ENCODE assay signal across 16 cellular contexts in genomic region chr2:184527058-184527457, GRCh38.
A peak's percentile ranks its signal among the peaks of the same experiment; 100 is the strongest.
DNase-seq lines count a peak whose midpoint lies in the region; ATAC-seq, FAIRE-seq and TF ChIP-seq lines count a peak whose summit lies in the region.
"Had no signal": no experiment of that assay in that cellular context is flagged by ENCODE, and none has a peak within 500 bp of the region (broad histone marks: within the 10 kb centered on the region; RNA-seq: fewer than 3 reads in every experiment).

No MANE protein-coding gene starts in this region.

- intact Hi-C loops in HepG2 (cut with micrococcal nuclease; ENCODE audit: unreplicated experiment) = no loop called here
- intact Hi-C loops in right lobe of liver (cut with DNase I) = no loop called here
- intact Hi-C loops in CD8-positive, alpha-beta T cell (cut with DNase I, micrococcal nuclease) = no loop called here

- H3K4me3 ChIP-seq in HepG2 (replicated peaks in 1 of 3; ENCODE audit: insufficient read depth in 1 of 3, low read depth in 2 of 3, low read length in 3 of 3) (no peak overlapping the region), right lobe of liver (no peak overlapping the region), astrocyte of the spinal cord (ENCODE audit: low read depth, low read length) (no peak overlapping the region)
- H3K4me3 ChIP-seq in CD8-positive, alpha-beta T cell (ENCODE audit: low read depth, low read length) = no peak overlapping the region
- H3K4me3 ChIP-seq: SJCRH30 had no signal

- H3K27ac Mint-ChIP-seq in CD8-positive, alpha-beta T cell = no peak overlapping the region
- H3K27ac Mint-ChIP-seq: B cell; CD4-positive, alpha-beta memory T cell had no signal

- no TSS peak for BruUV-seq in HepG2 (replicated peaks; lab: Mats Ljungman, UMichigan)

- DNase-seq in HepG2 (ENCODE audit: low spot score) = no peak
- DNase-seq in right lobe of liver = no peak
- DNase-seq in NAMALWA (ENCODE audit: low spot score) = peak; percentile 20
- no peak for DNase-seq in astrocyte of the spinal cord (ENCODE audit: low read depth, low spot score)
- no peak for DNase-seq in activated CD4-positive, alpha-beta T cell treated with anti-CD3 and anti-CD28 coated beads for 48 hours
- no peak for DNase-seq in CD8-positive, alpha-beta T cell
- no peak for DNase-seq in stimulated activated CD4-positive, alpha-beta T cell treated with anti-CD3 and anti-CD28 coated beads, Interleukin-4, amount 100 ng/mL, for 1 hour
- DNase-seq: CD4-positive, alpha-beta memory T cell; NCI-H187 treated with DMSO at 0.1 percent for 48 hours; NCI-H2171; NCI-H446 treated with DMSO at 0.1 percent for 48 hours; NCI-H748 treated with DMSO at 0.1 percent for 48 hours; RPMI8226; SJCRH30 had no signal

- TF ChIP-seq POLR2A in HepG2 (IDR thresholded peaks at IDR 0.05; ENCODE audit: insufficient read depth in 1 of 2, low read depth in 2 of 2, low read length in 2 of 2) (no peak), right lobe of liver (IDR thresholded peaks at IDR 0.05) (no peak)

- no peak overlapping the region for H3K27ac ChIP-seq in HepG2 (ENCODE audit: extremely low read length, insufficient read depth, low read length)
- H3K27ac ChIP-seq in right lobe of liver = no peak overlapping the region
- H3K27ac ChIP-seq in CD8-positive, alpha-beta T cell (ENCODE audit: low read depth, low read length) = no peak overlapping the region
- H3K27ac ChIP-seq: SJCRH30 had no signal

- FAIRE-seq in HepG2 (lab: Jason Lieb, UNC) = peak; percentile 36
- FAIRE-seq: H54 had no signal

- H4K20me1 ChIP-seq in HepG2 (ENCODE audit: insufficient read depth, low read length) = no peaks in the 10 kb centered on the region

- H3K27me3 ChIP-seq in HepG2 (ENCODE audit: control insufficient read depth in 1 of 2, insufficient read depth in 2 of 2, low read length in 2 of 2) (no peaks in the 10 kb centered on the region), right lobe of liver (no peaks in the 10 kb centered on the region)
- no peaks in the 10 kb centered on the region for H3K27me3 ChIP-seq in CD8-positive, alpha-beta T cell (ENCODE audit: insufficient read depth, low read length)
- H3K27me3 ChIP-seq: SJCRH30 had no signal

- no peak for TF ChIP-seq RAD21 in HepG2 (CRISPR knock-in tag; IDR thresholded peaks at IDR 0.05)

- H3K79me2 ChIP-seq in HepG2 (ENCODE audit: insufficient read depth, low read length) = no peaks in the 10 kb centered on the region

- no peak overlapping the region for H2AFZ ChIP-seq in HepG2 (ENCODE audit: low read length)

- TF ChIP-seq CTCF in HepG2 (CRISPR knock-in tag; IDR thresholded peaks at IDR 0.05) (no peak), right lobe of liver (IDR thresholded peaks at IDR 0.05) (no peak), astrocyte of the spinal cord (IDR thresholded peaks at IDR 0.05; ENCODE audit: low read depth, low read length) (peak; percentile 6)
- no peak for TF ChIP-seq CTCF in CD8-positive, alpha-beta T cell (IDR thresholded peaks at IDR 0.05)

- in situ Hi-C loops in HepG2 (cut with HindIII; ENCODE audit: extremely low pct_ligation_motif_present, low pct_unique_long_range_greater_than_20kb) = no loop called here
- in situ Hi-C loops in astrocyte of the spinal cord (cut with HindIII; ENCODE audit: low sequenced_read_pairs) = no loop called here

- TF ChIP-seq EP300 in HepG2 (IDR thresholded peaks at IDR 0.05; ENCODE audit: low read depth in 2 of 2, low read length in 2 of 2) (no peak), HepG2 (CRISPR knock-in tag; IDR thresholded peaks at IDR 0.05; ENCODE audit: borderline replicate concordance) (no peak)

- no peak for ATAC-seq in HepG2
- ATAC-seq in right lobe of liver = no peak
- ATAC-seq in CD8-positive, alpha-beta T cell = no peak

- H3K36me3 ChIP-seq in HepG2 (replicated peaks in 1 of 2; ENCODE audit: control insufficient read depth in 1 of 2, insufficient read depth in 2 of 2, low read length in 2 of 2) (no peaks in the 10 kb centered on the region), right lobe of liver (no peaks in the 10 kb centered on the region)
- no peaks in the 10 kb centered on the region for H3K36me3 ChIP-seq in CD8-positive, alpha-beta T cell (ENCODE audit: insufficient read depth, low read length)
- H3K36me3 ChIP-seq: SJCRH30 had no signal

- H3K9ac ChIP-seq in HepG2 (ENCODE audit: insufficient read depth, low read depth, low read length) = no peak overlapping the region

- H3K9me3 Mint-ChIP-seq in CD8-positive, alpha-beta T cell = peaks cover 18% of the 10 kb centered on the region

- no peak overlapping the region for H3K4me3 Mint-ChIP-seq in CD8-positive, alpha-beta T cell
- H3K4me3 Mint-ChIP-seq: B cell; CD4-positive, alpha-beta memory T cell had no signal

- H3K36me3 Mint-ChIP-seq in CD8-positive, alpha-beta T cell = no peaks in the 10 kb centered on the region
- H3K36me3 Mint-ChIP-seq: CD4-positive, alpha-beta memory T cell had no signal

- H3K4me1 ChIP-seq in HepG2 (ENCODE audit: insufficient read depth, low read length) (no peaks in the 10 kb centered on the region), right lobe of liver (no peaks in the 10 kb centered on the region)
- H3K4me1 ChIP-seq in CD8-positive, alpha-beta T cell (ENCODE audit: insufficient read depth, low read length) = no peaks in the 10 kb centered on the region
- H3K4me1 ChIP-seq: SJCRH30 had no signal

- no peak overlapping the region for H3K4me2 ChIP-seq in HepG2 (ENCODE audit: low read depth, low read length)

- no peaks in the 10 kb centered on the region for H3K27me3 Mint-ChIP-seq in CD8-positive, alpha-beta T cell (ENCODE audit: low read depth)
- H3K27me3 Mint-ChIP-seq: B cell; CD4-positive, alpha-beta memory T cell had no signal

- H3K9me3 ChIP-seq in HepG2 (ENCODE audit: low read length) (peaks cover 27% of the 10 kb centered on the region), right lobe of liver (no peaks in the 10 kb centered on the region)
- H3K9me3 ChIP-seq in CD8-positive, alpha-beta T cell (ENCODE audit: low read length) = no peaks in the 10 kb centered on the region

- no peaks in the 10 kb centered on the region for H3K4me1 Mint-ChIP-seq in CD8-positive, alpha-beta T cell (ENCODE audit: low read depth)
- H3K4me1 Mint-ChIP-seq: B cell; CD4-positive, alpha-beta memory T cell had no signal

- POLR2A ChIA-PET in HepG2 (lab: Yijun Ruan, JAX) = no interaction called here
- POLR2A ChIA-PET in CD8-positive, alpha-beta T cell (lab: Charles Lee) = no interaction called here

- CTCF ChIA-PET in HepG2 (lab: Yijun Ruan, JAX; ENCODE audit: low intra/inter-chr PET ratio, low total read pairs) = no interaction called here
- CTCF ChIA-PET in CD8-positive, alpha-beta T cell (lab: Charles Lee) = no interaction called here

TF ChIP-seq in HepG2, 621 proteins besides CTCF, POLR2A, EP300 and RAD21:
- TF ChIP-seq RFXAP (CRISPR knock-in tag; IDR thresholded peaks at IDR 0.05; ENCODE audit: borderline replicate concordance) (no peak), TBP (CRISPR knock-in tag; IDR thresholded peaks at IDR 0.05) (no peak), SNAI1 (CRISPR knock-in tag; IDR thresholded peaks at IDR 0.05; ENCODE audit: borderline replicate concordance) (no peak), HMGXB4 (CRISPR knock-in tag; IDR thresholded peaks at IDR 0.05; ENCODE audit: borderline replicate concordance in 1 of 2, low read depth in 1 of 2) (no peak), HMG20B (CRISPR knock-in tag; conservative IDR thresholded peaks at IDR 0.05) (no peak), ZNF414 (CRISPR knock-in tag; IDR thresholded peaks at IDR 0.05) (no peak), ZNF251 (CRISPR knock-in tag; IDR thresholded peaks at IDR 0.05) (no peak)
